Comparison of ENCODE assay signal across 1 cellular context in genomic region chr9:97504381-97505216, GRCh38.
A peak's percentile ranks its signal among the peaks of the same experiment; 100 is the strongest.
TF ChIP-seq lines count a peak whose summit lies in the region.

No MANE protein-coding gene starts in this region.

TF ChIP-seq in SK-N-SH, 30 proteins besides CTCF, POLR2A, EP300 and RAD21 (continued from another document):
- TF ChIP-seq, protein P1, sequence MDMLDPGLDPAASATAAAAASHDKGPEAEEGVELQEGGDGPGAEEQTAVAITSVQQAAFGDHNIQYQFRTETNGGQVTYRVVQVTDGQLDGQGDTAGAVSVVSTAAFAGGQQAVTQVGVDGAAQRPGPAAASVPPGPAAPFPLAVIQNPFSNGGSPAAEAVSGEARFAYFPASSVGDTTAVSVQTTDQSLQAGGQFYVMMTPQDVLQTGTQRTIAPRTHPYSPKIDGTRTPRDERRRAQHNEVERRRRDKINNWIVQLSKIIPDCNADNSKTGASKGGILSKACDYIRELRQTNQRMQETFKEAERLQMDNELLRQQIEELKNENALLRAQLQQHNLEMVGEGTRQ (IDR thresholded peaks at IDR 0.05; ENCODE audit: borderline replicate concordance, low read depth, low read length), result no peak
- TF ChIP-seq JUND (IDR thresholded peaks at IDR 0.05) (0 out of 2 replicates have a peak, but pooled peaks have one; percentile 16), MXI1 (IDR thresholded peaks at IDR 0.05; ENCODE audit: low read depth, low read length) (peak; percentile 86), FOXM1 (IDR thresholded peaks at IDR 0.05; ENCODE audit: low read depth) (no peak), CHD2 (IDR thresholded peaks at IDR 0.05; ENCODE audit: low read length, partially characterized antibody) (peak; percentile 79), TCF12 (IDR thresholded peaks at IDR 0.05) (peak; percentile 78), GATA2 (CRISPR knock-in tag; IDR thresholded peaks at IDR 0.05) (peak; percentile 93)
